In the genomic region with DNA sequence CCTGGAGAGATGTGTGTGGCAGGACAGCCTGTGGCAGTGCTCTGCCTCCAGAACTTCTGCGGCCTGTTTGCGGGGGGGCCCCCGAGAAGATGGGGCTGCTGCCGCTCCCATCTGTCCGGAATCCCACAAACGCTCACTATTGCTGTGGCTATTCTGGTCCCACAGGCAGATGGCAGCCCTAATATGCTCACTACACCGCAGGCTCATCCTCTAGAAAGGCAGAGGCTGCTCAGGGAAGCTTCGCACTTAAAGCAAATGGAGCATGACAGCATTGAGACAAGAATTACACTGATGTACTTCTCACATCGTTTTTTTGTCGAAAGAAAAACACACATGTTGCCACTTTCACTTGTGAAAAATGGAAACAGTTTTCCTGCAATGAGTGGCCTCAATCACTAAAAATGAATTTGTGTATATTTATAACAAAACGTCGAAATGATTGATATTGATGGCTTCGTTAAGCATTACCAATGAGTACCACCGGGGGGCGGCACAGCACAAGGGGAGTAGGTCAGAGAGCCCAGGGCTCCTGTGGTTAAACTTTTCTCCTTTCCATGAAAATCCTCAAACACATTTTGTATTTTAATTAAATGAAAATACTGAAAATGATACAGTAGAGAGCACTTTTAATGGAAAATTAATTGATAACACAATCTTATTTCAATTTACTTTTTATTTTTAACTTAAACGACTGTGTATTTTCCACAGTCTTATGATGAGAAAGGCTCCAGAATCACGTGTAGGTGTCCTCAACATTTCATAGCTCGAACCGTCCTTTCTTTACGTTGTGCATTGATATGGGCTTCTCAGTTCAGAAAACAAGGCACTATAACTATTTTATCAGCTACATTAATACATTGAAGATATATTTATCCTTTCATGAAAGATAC, we compare ENCODE assay signal across 8 cellular contexts.
DNase-seq lines count a peak whose midpoint lies in the region; ATAC-seq and TF ChIP-seq lines count a peak whose summit lies in the region.

No MANE protein-coding gene starts in this region.

- no peak overlapping the region for H3K27ac ChIP-seq in Peyer's patch

- no peak for ATAC-seq in HG02885 (IDR thresholded peaks at IDR 0.05; ENCODE audit: poor library complexity, unreplicated experiment)

- H3K27me3 ChIP-seq in Peyer's patch, result no peaks in the 10 kb centered on the region

- TF ChIP-seq POLR2A in Peyer's patch (IDR thresholded peaks at IDR 0.05), result no peak

- H3K4me3 ChIP-seq in Peyer's patch, result no peak overlapping the region
- no peak overlapping the region for H3K4me3 ChIP-seq in cardiac fibroblast (replicated peaks in 1 of 2; ENCODE audit: low read depth in 2 of 2, low read length in 2 of 2)

- H3K36me3 ChIP-seq in Peyer's patch, result no peaks in the 10 kb centered on the region

- DNase-seq in DMS53 treated with DMSO at 0.1 percent for 48 hours (lab: John Stamatoyannopoulos, UW; ENCODE audit: unreplicated experiment) (peak; percentile 58), HUDEP-2 (lab: John Stamatoyannopoulos, UW; ENCODE audit: unreplicated experiment in 76 of 76) (peak in 59 of 76 experiments; percentile 2 to 82 (median 48)), Peyer's patch (peak; percentile 30 to 80 (median 71)), cardiac fibroblast (ENCODE audit: low read depth in 2 of 2) (peak; percentile 65 to 66), kidney glomerular epithelial cell (lab: John Stamatoyannopoulos, UW) (peak; percentile 68)
- peak; percentile 10 for DNase-seq in stimulated activated CD8-positive, alpha-beta memory T cell treated with anti-CD3 and anti-CD28 coated beads, Interleukin-15, amount 100 ng/mL, for 24 hours (ENCODE audit: low read depth)
- DNase-seq in activated effector memory CD4-positive, alpha-beta T cell treated with anti-CD3 and anti-CD28 coated beads, Interleukin-2, amount 50 U/mL, for 16 hours, result no peak

- TF ChIP-seq CTCF in Peyer's patch (IDR thresholded peaks at IDR 0.05), result peak in 5 of 6 experiments; percentile 35 to 89 (median 81)
- TF ChIP-seq CTCF in cardiac fibroblast (IDR thresholded peaks at IDR 0.05; ENCODE audit: low read depth, low read length), result peak; percentile 80

- H3K9me3 ChIP-seq in Peyer's patch, result no peaks in the 10 kb centered on the region

- H3K4me1 ChIP-seq in Peyer's patch, result no peaks in the 10 kb centered on the region
